In the genomic region with DNA sequence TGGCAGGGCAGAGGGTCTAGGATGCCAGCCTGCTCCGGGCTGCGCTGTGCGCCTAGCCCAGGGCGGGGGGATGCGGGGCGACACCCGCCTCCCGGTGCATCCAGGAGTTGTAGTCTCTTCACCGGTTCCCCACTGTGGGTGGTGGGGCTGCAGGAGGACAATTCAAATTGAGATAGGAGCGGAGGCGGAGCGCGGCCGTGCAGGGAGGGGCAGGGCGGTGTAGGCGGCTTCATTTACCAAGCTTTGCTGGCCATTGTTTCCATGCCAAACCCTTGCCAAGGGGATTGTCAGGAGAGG, we compare ENCODE assay signal across 15 cellular contexts.
"Had no signal": no experiment of that assay in that cellular context is flagged by ENCODE, and none has a peak within 500 bp of the region (broad histone marks: within the 10 kb centered on the region; RNA-seq: fewer than 3 reads in every experiment).

No MANE protein-coding gene starts in this region.

- H3K27me3 Mint-ChIP-seq: activated CD4-positive, alpha-beta memory T cell treated with anti-CD3 and anti-CD28 coated beads, Interleukin-2, amount 10 ng/mL, durations not matched to agents 7 days and 5 days; dendritic cell treated with granulocyte-macrophage colony-stimulating factor and Interleukin-4, amounts not matched to agents 40 ng/mL and 50 ng/mL, for 4 days had no signal

- DNase-seq: activated CD4-positive, alpha-beta memory T cell treated with anti-CD3 and anti-CD28 coated beads, Interleukin-2, amount 10 ng/mL, durations not matched to agents 7 days and 5 days; activated effector memory CD4-positive, alpha-beta T cell treated with Interleukin-2 at 50 U/mL for 16 hours; activated naive CD4-positive, alpha-beta T cell treated with anti-CD3 and anti-CD28 coated beads, Interleukin-2, amount 50 U/mL, for 16 hours; activated T-cell treated with anti-CD3 and anti-CD28 coated beads, Interleukin-2, amount 50 U/mL, for 4 hours; effector memory CD4-positive, alpha-beta T cell; foreskin melanocyte; kidney glomerular epithelial cell; nucleus accumbens; retina; stimulated activated CD4-positive, alpha-beta T cell treated with anti-CD3 and anti-CD28 coated beads, Interleukin-12 subunit alpha, Interleukin-12 subunit beta, amount 100 ng/mL, for 4 hours; stimulated activated CD4-positive, alpha-beta T cell treated with anti-CD3 and anti-CD28 coated beads, Interleukin-2, amount 100 ng/mL, for 24 hours had no signal

- H3K4me1 Mint-ChIP-seq: activated CD4-positive, alpha-beta memory T cell treated with anti-CD3 and anti-CD28 coated beads, Interleukin-2, amount 10 ng/mL, durations not matched to agents 7 days and 5 days; nephron had no signal

- H3K4me3 Mint-ChIP-seq: activated CD4-positive, alpha-beta memory T cell treated with anti-CD3 and anti-CD28 coated beads, Interleukin-2, amount 10 ng/mL, durations not matched to agents 7 days and 5 days; activated T-cell treated with anti-CD3 and anti-CD28 coated beads, Interleukin-2, amount 50 U/mL, for 4 hours; dendritic cell treated with granulocyte-macrophage colony-stimulating factor and Interleukin-4, amounts not matched to agents 40 ng/mL and 50 ng/mL, for 4 days; nephron had no signal

- ATAC-seq: activated T-cell treated with anti-CD3 and anti-CD28 coated beads, Interleukin-2, amount 50 U/mL, for 4 hours had no signal

- FAIRE-seq: astrocyte, bronchial epithelial cell had no signal

- H3K27ac Mint-ChIP-seq: activated CD4-positive, alpha-beta memory T cell treated with anti-CD3 and anti-CD28 coated beads, Interleukin-2, amount 10 ng/mL, durations not matched to agents 7 days and 5 days; dendritic cell treated with granulocyte-macrophage colony-stimulating factor and Interleukin-4, amounts not matched to agents 40 ng/mL and 50 ng/mL, for 4 days; nephron had no signal
